ENCODE assay signal across 18 cellular contexts in the genomic region with DNA sequence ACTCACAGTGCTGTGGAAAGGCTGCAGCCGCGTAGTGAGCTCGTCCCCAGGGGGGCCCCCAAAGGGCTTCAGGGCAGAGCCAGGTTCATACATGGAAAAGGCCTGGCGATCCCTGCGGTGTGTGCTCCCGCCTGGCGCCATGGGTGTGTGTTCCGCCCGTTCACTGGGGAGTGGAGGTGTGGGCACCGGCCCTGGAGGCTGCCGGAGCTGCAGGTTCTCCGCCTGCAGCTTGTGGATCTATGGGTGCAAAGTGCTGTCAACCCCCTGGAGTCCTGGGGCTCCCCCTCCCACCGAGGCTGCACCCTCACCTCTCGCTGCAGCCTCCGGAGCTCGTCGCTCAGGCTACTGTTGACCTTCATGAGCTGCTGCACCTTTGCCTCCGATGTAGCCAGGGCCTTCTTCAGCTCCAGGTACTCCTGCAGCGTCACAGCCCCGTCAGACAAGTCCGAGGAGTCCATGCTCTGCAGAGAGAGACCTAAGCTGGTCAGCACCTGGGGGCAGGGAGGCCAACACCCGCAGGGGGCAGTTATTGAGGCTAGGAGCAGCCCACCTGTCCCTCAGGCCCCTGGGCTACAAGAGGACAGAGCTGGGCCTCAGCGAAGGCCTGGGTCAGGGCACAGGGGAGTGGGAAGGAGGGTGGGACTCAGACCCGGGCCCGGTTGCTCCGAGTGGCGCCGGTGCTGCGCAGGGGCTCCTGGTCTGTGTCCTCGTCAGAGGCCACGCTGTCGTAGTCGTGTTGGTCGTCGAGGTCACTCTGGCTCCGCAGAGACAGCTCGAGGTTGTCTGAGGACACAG.
DNase-seq lines count a peak whose midpoint lies in the region; TF ChIP-seq lines count a peak whose summit lies in the region.
"Had no signal": no experiment of that assay in that cellular context is flagged by ENCODE, and none has a peak within 500 bp of the region (broad histone marks: within the 10 kb centered on the region; RNA-seq: fewer than 3 reads in every experiment).

No MANE protein-coding gene starts in this region.

- peaks cover 38 to 70% (median 64%) of the 10 kb centered on the region in 10 experiments for H3K4me1 ChIP-seq in BLaER1 treated with 17β-estradiol and CSF1 and Interleukin-3, amounts not matched to agents 10 nM and 100 nM
- H3K4me1 ChIP-seq in MM.1S (ENCODE audit: low read length) = peaks cover 8% of the 10 kb centered on the region; the same call in 1 of the 2 replicates

- no peak overlapping the region for H2AFZ ChIP-seq in MM.1S (ENCODE audit: low read length)

- no peaks in the 10 kb centered on the region for H3K9me2 ChIP-seq in MM.1S (replicated peaks; ENCODE audit: insufficient read depth, low read length)

- no peaks in the 10 kb centered on the region for H3K27me3 ChIP-seq in BLaER1 treated with 17β-estradiol and CSF1 and Interleukin-3, amounts not matched to agents 10 nM and 100 nM
- no peaks in the 10 kb centered on the region for H3K27me3 ChIP-seq in MM.1S (replicated peaks; ENCODE audit: insufficient read depth, low read length)
- H3K27me3 ChIP-seq: gastroesophageal sphincter, tibial artery had no signal

- TF ChIP-seq CTCF in MM.1S (IDR thresholded peaks at IDR 0.05; ENCODE audit: low read length) = no peak

- no peaks in the 10 kb centered on the region; the same call in 1 of the 2 replicates for H3K79me2 ChIP-seq in MM.1S (ENCODE audit: low read length)

- peaks cover 49 to 95% (median 83%) of the 10 kb centered on the region in 11 experiments; a peak in 21 of 22 replicates for H4K20me1 ChIP-seq in BLaER1 treated with 17β-estradiol and CSF1 and Interleukin-3, amounts not matched to agents 10 nM and 100 nM
- no peaks in the 10 kb centered on the region for H4K20me1 ChIP-seq in MM.1S (ENCODE audit: insufficient read depth, low read length)

- H3K4me2 ChIP-seq in BLaER1 treated with 17β-estradiol and CSF1 and Interleukin-3, amounts not matched to agents 10 nM and 100 nM = peak overlapping the region in 8 of 11 experiments; percentile 8 to 61 (median 42); a peak in 10 of 22 replicates
- H3K4me2 ChIP-seq in MM.1S (ENCODE audit: low read depth, low read length) = no peak overlapping the region

- H3K9ac ChIP-seq in BLaER1 treated with 17β-estradiol and CSF1 and Interleukin-3, amounts not matched to agents 10 nM and 100 nM = peak overlapping the region in 6 of 11 experiments; percentile 18 to 63 (median 38); a peak in 4 of 22 replicates
- H3K9ac ChIP-seq in MM.1S (ENCODE audit: low read length) = no peak overlapping the region

- no peaks in the 10 kb centered on the region for H3F3A ChIP-seq in MM.1S (ENCODE audit: insufficient read depth, low read length)

- H3K27ac ChIP-seq in BLaER1 treated with 17β-estradiol and CSF1 and Interleukin-3, amounts not matched to agents 10 nM and 100 nM = peak overlapping the region in 1 of 11 experiments; percentile 42; a peak in 1 of 22 replicates
- H3K27ac ChIP-seq in cingulate gyrus (ENCODE audit: low read depth, low read length) (peak overlapping the region; percentile 79), MM.1S (ENCODE audit: low read length) (no peak overlapping the region)

- H3K36me3 ChIP-seq in BLaER1 treated with 17β-estradiol and CSF1 and Interleukin-3, amounts not matched to agents 10 nM and 100 nM = peaks cover 80 to 95% (median 86%) of the 10 kb centered on the region in 11 experiments
- H3K36me3 ChIP-seq in MM.1S (replicated peaks; ENCODE audit: insufficient read depth, low read length) = no peaks in the 10 kb centered on the region

- no peak for DNase-seq in MM.1S
- no peak for DNase-seq in foreskin melanocyte
- DNase-seq: activated B cell treated with CpG ODN at 0.5 μM for 24 hours; activated CD4-positive, alpha-beta memory T cell treated with anti-CD3 and anti-CD28 coated beads for 36 hours; CD4-positive, alpha-beta T cell; DMS53; effector CD8-positive, alpha-beta T cell; H7; NCI-H1417; NCI-H2107; NCI-H510A treated with DMSO at 0.1 percent for 48 hours; stimulated activated CD4-positive, alpha-beta T cell treated with anti-CD3 and anti-CD28 coated beads, Interleukin-1b, Interleukin-23, amount 100 ng/mL, for 48 hours; stimulated activated naive CD4-positive, alpha-beta T cell treated with Interleukin-2 at 50 U/mL for 16 hours; T-helper 9 cell had no signal

- H3K4me3 ChIP-seq in BLaER1 treated with 17β-estradiol and CSF1 and Interleukin-3, amounts not matched to agents 10 nM and 100 nM = no peak overlapping the region
- no peak overlapping the region for H3K4me3 ChIP-seq in MM.1S (ENCODE audit: low read length)
- H3K4me3 ChIP-seq: gastroesophageal sphincter, tibial artery had no signal

- H3K9me3 ChIP-seq in BLaER1 treated with 17β-estradiol and CSF1 and Interleukin-3, amounts not matched to agents 10 nM and 100 nM (replicated peaks in 1 of 11) = no peaks in the 10 kb centered on the region
- no peaks in the 10 kb centered on the region for H3K9me3 ChIP-seq in MM.1S (replicated peaks; ENCODE audit: insufficient read depth, low read length)
- H3K9me3 ChIP-seq: gastroesophageal sphincter, tibial artery had no signal
